In genomic region chr4:152850377-152850776, GRCh38 we compare ENCODE assay signal across 8 cellular contexts.
A peak's percentile ranks its signal among the peaks of the same experiment; 100 is the strongest.
DNase-seq lines count a peak whose midpoint lies in the region; ATAC-seq and TF ChIP-seq lines count a peak whose summit lies in the region.

No MANE protein-coding gene starts in this region.

- no peak for TF ChIP-seq CTCF in cardiac fibroblast (IDR thresholded peaks at IDR 0.05; ENCODE audit: low read depth, low read length)
- no peak for TF ChIP-seq CTCF in mesothelial cell of epicardium (IDR thresholded peaks at IDR 0.05; ENCODE audit: unreplicated experiment)

- H3K27ac Mint-ChIP-seq in mesothelial cell of epicardium = no peak overlapping the region

- H3K9me3 Mint-ChIP-seq in mesothelial cell of epicardium = peaks cover 18% of the 10 kb centered on the region

- peak; percentile 74 for ATAC-seq in GM21447 (IDR thresholded peaks at IDR 0.05; ENCODE audit: unreplicated experiment)

- H3K4me3 Mint-ChIP-seq in mesothelial cell of epicardium = no peak overlapping the region

- peaks cover 15% of the 10 kb centered on the region for H3K4me1 Mint-ChIP-seq in mesothelial cell of epicardium

- no peak overlapping the region for H3K4me3 ChIP-seq in cardiac fibroblast (replicated peaks in 1 of 2; ENCODE audit: low read depth in 2 of 2, low read length in 2 of 2)

- H3K36me3 Mint-ChIP-seq in mesothelial cell of epicardium = peaks cover 22% of the 10 kb centered on the region

- DNase-seq in NK-92 (lab: John Stamatoyannopoulos, UW; ENCODE audit: unreplicated experiment) = peak; percentile 0
- peak; percentile 40 to 82 for DNase-seq in cardiac fibroblast (ENCODE audit: low read depth in 2 of 2)
- DNase-seq in mucosa of gallbladder (ENCODE audit: low spot score) = peak; percentile 20
- no peak for DNase-seq in nucleus accumbens (lab: John Stamatoyannopoulos, UW)
- DNase-seq in NCI-H1930 (lab: John Stamatoyannopoulos, UW) = no peak
- DNase-seq in mesothelial cell of epicardium (ENCODE audit: low spot score in 2 of 2, unreplicated experiment in 2 of 2) = no peak
- DNase-seq in amniotic stem cell (lab: John Stamatoyannopoulos, UW) = no peak

- H3K27me3 Mint-ChIP-seq in mesothelial cell of epicardium (ENCODE audit: low read depth) = no peaks in the 10 kb centered on the region

Comparison
In these comparisons a context has a peak if more than half of its experiments do, and no peak if none do; other contexts are left out.
1. DNase-seq: peak in NK-92 (single experiment), cardiac fibroblast (2 of 2) and mucosa of gallbladder (single experiment); none in nucleus accumbens (0 of 56), NCI-H1930 (0 of 2), mesothelial cell of epicardium (0 of 2) and amniotic stem cell (single experiment).